Comparison of ENCODE assay signal across 1 cellular context in genomic region chr2:121472465-121472993, GRCh38.
TF ChIP-seq lines count a peak whose summit lies in the region.

No MANE protein-coding gene starts in this region.

TF ChIP-seq in IMR-90, 13 proteins besides CTCF, POLR2A, EP300 and RAD21:
- no peak for TF ChIP-seq SMC3 (IDR thresholded peaks at IDR 0.05; ENCODE audit: low read depth, low read length)
- TF ChIP-seq CEBPB (IDR thresholded peaks at IDR 0.05; ENCODE audit: low read depth, low read length): no peak
- TF ChIP-seq ELK1 (IDR thresholded peaks at IDR 0.05; ENCODE audit: borderline replicate concordance, low read depth, low read length): no peak
- TF ChIP-seq CHD1 (IDR thresholded peaks at IDR 0.05; ENCODE audit: low read depth, low read length): no peak
- no peak for TF ChIP-seq MXI1 (IDR thresholded peaks at IDR 0.05; ENCODE audit: borderline replicate concordance, low read depth, low read length)
- TF ChIP-seq MAFK (IDR thresholded peaks at IDR 0.05; ENCODE audit: low read depth, low read length): no peak
- TF ChIP-seq RFX5 (IDR thresholded peaks at IDR 0.05; ENCODE audit: low read depth, low read length): no peak
- no peak for TF ChIP-seq RCOR1 (IDR thresholded peaks at IDR 0.05; ENCODE audit: insufficient replicate concordance, low read length)
- no peak for TF ChIP-seq USF2 (IDR thresholded peaks at IDR 0.05; ENCODE audit: low read depth, low read length)
- no peak for TF ChIP-seq NFE2L2 (IDR thresholded peaks at IDR 0.05; ENCODE audit: low read depth, low read length)
- TF ChIP-seq FOS (IDR thresholded peaks at IDR 0.05; ENCODE audit: low read depth, low read length): no peak
- no peak for TF ChIP-seq BHLHE40 (IDR thresholded peaks at IDR 0.05; ENCODE audit: low read depth, low read length)
- TF ChIP-seq MAZ (IDR thresholded peaks at IDR 0.05; ENCODE audit: borderline replicate concordance, low read depth, low read length): no peak
